ENCODE assay signal across 24 cellular contexts in the genomic region with DNA sequence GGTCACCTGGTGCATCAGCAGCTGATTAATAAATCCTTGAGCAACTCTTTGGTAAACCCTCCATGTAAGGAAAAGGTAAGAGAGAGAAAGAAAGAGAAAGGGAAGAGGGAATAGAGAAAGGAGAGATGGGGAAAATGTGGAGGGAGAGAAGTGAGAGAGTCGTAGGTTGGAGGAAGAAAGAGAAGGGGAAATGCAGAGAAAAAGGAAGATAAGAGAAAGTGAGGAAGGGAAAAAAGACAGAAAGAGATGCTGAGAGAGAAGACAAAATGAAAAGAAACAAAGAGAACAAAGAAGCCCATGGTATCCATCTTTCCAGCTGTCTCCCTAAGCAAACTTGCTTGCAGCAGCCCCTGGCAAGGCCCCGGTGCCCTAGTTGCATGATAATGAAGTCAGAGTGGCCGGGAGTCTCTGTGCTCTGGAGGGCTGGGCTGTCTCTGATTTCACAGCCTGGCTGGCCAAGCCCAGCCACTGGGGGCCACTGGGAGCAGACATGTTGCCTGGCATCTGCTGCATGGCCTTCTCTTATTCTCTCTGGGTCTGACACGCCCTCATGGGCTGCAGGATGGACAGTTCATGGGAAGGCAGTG. TPM values are rescaled to one million over a fixed set of nuclear protein-coding genes. Genes with fewer than 3 reads are reported as not detected.
"Had no signal": no experiment of that assay in that cellular context is flagged by ENCODE, and none has a peak within 500 bp of the region (broad histone marks: within the 10 kb centered on the region; RNA-seq: fewer than 3 reads in every experiment).

No MANE protein-coding gene starts in this region.

- H3K4me1 ChIP-seq: prostate gland, uterus had no signal

- H3K27ac Mint-ChIP-seq: activated naive CD8-positive, alpha-beta T cell; dendritic cell treated with granulocyte-macrophage colony-stimulating factor and Interleukin-4, amounts not matched to agents 40 ng/mL and 50 ng/mL, for 4 days; effector memory CD8-positive, alpha-beta T cell; naive B cell; stimulated activated naive CD8-positive, alpha-beta T cell treated with anti-CD3 and anti-CD28 coated beads, Interleukin-15, amount 100 ng/mL, for 72 hours had no signal

- H3K9me3 ChIP-seq: prostate gland, suprapubic skin, transverse colon, uterus had no signal

- H3K9me3 Mint-ChIP-seq: dendritic cell treated with granulocyte-macrophage colony-stimulating factor and Interleukin-4, amounts not matched to agents 40 ng/mL and 50 ng/mL, for 4 days; stimulated activated naive CD8-positive, alpha-beta T cell treated with anti-CD3 and anti-CD28 coated beads, Interleukin-15, amount 100 ng/mL, for 72 hours had no signal

- H3K36me3 Mint-ChIP-seq: activated naive CD8-positive, alpha-beta T cell; naive B cell had no signal

- H3K27me3 ChIP-seq: foreskin keratinocyte, hepatocyte, suprapubic skin, transverse colon, uterus had no signal

- H3K79me2 ChIP-seq: hepatocyte had no signal

- H3K4me3 ChIP-seq: hepatocyte, lung, prostate gland, smooth muscle cell, suprapubic skin, transverse colon, uterus had no signal

- H2AFZ ChIP-seq: hepatocyte had no signal

- H3K4me3 Mint-ChIP-seq: activated naive CD8-positive, alpha-beta T cell; dendritic cell treated with granulocyte-macrophage colony-stimulating factor and Interleukin-4, amounts not matched to agents 40 ng/mL and 50 ng/mL, for 4 days; effector memory CD8-positive, alpha-beta T cell; naive B cell; neural crest cell; stimulated activated naive CD8-positive, alpha-beta T cell treated with anti-CD3 and anti-CD28 coated beads, Interleukin-15, amount 100 ng/mL, for 72 hours had no signal

- H3K36me3 ChIP-seq: prostate gland, suprapubic skin, transverse colon, uterus had no signal

- DNase-seq: activated CD4-positive, alpha-beta T cell treated with anti-CD3 and anti-CD28 coated beads for 1 hour; activated gamma-delta T cell treated with Interleukin-2 at 50 U/mL for 16 hours; amniotic stem cell; effector memory CD8-positive, alpha-beta T cell; foreskin keratinocyte; naive B cell; right cardiac atrium; stimulated activated CD4-positive, alpha-beta T cell treated with anti-CD3 and anti-CD28 coated beads, Interleukin-4, amount 100 ng/mL, for 1 hour; stimulated activated naive CD8-positive, alpha-beta T cell treated with anti-CD3 and anti-CD28 coated beads, Interleukin-15, amount 100 ng/mL, for 72 hours; T-helper 1 cell; T-helper 9 cell; transverse colon; uterus had no signal

- ATAC-seq: effector memory CD8-positive, alpha-beta T cell; foreskin keratinocyte; left lobe of liver; right cardiac atrium; stimulated activated naive CD8-positive, alpha-beta T cell treated with anti-CD3 and anti-CD28 coated beads, Interleukin-15, amount 100 ng/mL, for 72 hours had no signal

- H3K4me1 Mint-ChIP-seq: neural crest cell; stimulated activated naive CD8-positive, alpha-beta T cell treated with anti-CD3 and anti-CD28 coated beads, Interleukin-15, amount 100 ng/mL, for 72 hours had no signal

- H3K4me2 ChIP-seq: hepatocyte, smooth muscle cell had no signal

- H3K27ac ChIP-seq: foreskin keratinocyte, hepatocyte, prostate gland, suprapubic skin, transverse colon, uterus had no signal

RNA-seq across cellular contexts. Expression of gene PRR15, which starts 48.4 kb away (rescaled TPM):
- total RNA-seq: activated CD8-positive, alpha-beta memory T cell treated with anti-CD3 and anti-CD28 coated beads for 36 hours; fibroblast of lung; left lobe of liver; neural crest cell had no signal
- polyA plus RNA-seq: fibroblast of lung had no signal
